22 cellular contexts compared by ENCODE assay signal in the genomic region with DNA sequence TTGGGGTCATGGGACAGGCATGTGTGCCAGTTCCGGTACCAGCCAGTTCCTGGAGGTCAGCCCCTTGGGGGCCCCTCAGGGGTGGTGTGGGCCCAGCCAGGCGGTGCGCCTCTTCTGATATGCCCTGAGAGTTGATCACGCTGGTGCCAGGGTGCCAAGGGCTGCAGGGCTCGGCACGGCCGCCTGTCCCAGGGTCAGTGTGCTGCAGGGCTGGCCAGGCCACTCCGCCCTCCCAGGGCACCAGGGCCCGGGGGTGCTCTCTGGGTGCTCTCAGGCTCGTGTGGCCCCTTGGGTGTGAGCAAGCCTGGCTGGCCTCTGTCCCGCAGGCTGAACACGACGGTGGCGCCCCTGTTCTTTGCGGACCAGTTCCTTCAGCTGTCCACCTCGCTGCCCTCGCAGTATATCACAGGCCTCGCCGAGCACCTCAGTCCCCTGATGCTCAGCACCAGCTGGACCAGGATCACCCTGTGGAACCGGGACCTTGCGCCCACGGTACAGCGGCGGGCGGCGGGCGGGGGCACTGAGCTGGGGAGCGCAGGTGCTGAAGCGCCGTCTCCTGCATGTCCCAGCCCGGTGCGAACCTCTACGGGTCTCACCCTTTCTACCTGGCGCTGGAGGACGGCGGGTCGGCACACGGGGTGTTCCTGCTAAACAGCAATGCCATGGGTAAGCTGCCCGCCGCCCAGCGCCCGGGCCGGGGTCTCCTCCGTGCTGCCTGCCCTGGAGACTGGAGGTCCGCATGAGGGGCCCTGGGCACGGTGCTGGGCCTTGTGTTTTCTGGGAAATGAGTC.
"Had no signal": no experiment of that assay in that cellular context is flagged by ENCODE, and none has a peak within 500 bp of the region (broad histone marks: within the 10 kb centered on the region; RNA-seq: fewer than 3 reads in every experiment).

No MANE protein-coding gene starts in this region.

- DNase-seq: activated CD4-positive, alpha-beta memory T cell treated with anti-CD3 and anti-CD28 coated beads, Interleukin-2, amount 10 ng/mL, durations not matched to agents 7 days and 5 days; activated CD4-positive, alpha-beta T cell treated with anti-CD3 and anti-CD28 coated beads for 48 hours; activated CD4-positive, CD25-positive, alpha-beta regulatory T cell; activated CD8-positive, alpha-beta memory T cell treated with anti-CD3 and anti-CD28 coated beads, Interleukin-2, amount 10 ng/mL, durations not matched to agents 7 days and 5 days; activated T-cell treated with anti-CD3 and anti-CD28 coated beads, Interleukin-2, amount 50 U/mL, for 1 hour; amniotic stem cell; erythroblast; foreskin melanocyte; midbrain; nephron progenitor cell; nucleus accumbens; right cardiac atrium; stimulated activated CD4-positive, alpha-beta T cell treated with anti-CD3 and anti-CD28 coated beads, Interleukin-4, amount 100 ng/mL, for 1 hour; stimulated activated naive CD8-positive, alpha-beta T cell treated with anti-CD3 and anti-CD28 coated beads, Interleukin-15, amount 100 ng/mL, for 72 hours; T-helper 1 cell; T-helper 9 cell; trophoblast cell had no signal

- H3K4me3 ChIP-seq: skin epidermis had no signal

- H3K27ac ChIP-seq: skin epidermis had no signal

- ATAC-seq: activated CD8-positive, alpha-beta memory T cell treated with anti-CD3 and anti-CD28 coated beads, Interleukin-2, amount 10 ng/mL, durations not matched to agents 7 days and 5 days; activated naive CD4-positive, alpha-beta T cell treated with anti-CD3 and anti-CD28 coated beads, Interleukin-2, amount 50 U/mL, for 72 hours; SK-N-SH treated with all-trans-retinoic acid at 6 μM for 48 hours; stimulated activated naive CD8-positive, alpha-beta T cell treated with anti-CD3 and anti-CD28 coated beads, Interleukin-15, amount 100 ng/mL, for 72 hours had no signal

- FAIRE-seq: colon, endometrium had no signal
